In genomic region chr7:74612015-74612829, GRCh38 we compare ENCODE assay signal across 8 cellular contexts. TPM values are rescaled to one million over a fixed set of nuclear protein-coding genes. Genes with fewer than 3 reads are reported as not detected.
A peak's percentile ranks its signal among the peaks of the same experiment; 100 is the strongest.
DNase-seq lines count a peak whose midpoint lies in the region; ATAC-seq and TF ChIP-seq lines count a peak whose summit lies in the region.

No MANE protein-coding gene starts in this region.

- peaks cover 15% of the 10 kb centered on the region for H3F3A ChIP-seq in neural progenitor cell (ENCODE audit: low read depth)

- H3K79me2 ChIP-seq in neural progenitor cell (ENCODE audit: low read depth) (no peaks in the 10 kb centered on the region), OCI-LY7 (ENCODE audit: insufficient read depth, low read depth, low read length) (no peaks in the 10 kb centered on the region)

- H3K27me3 Mint-ChIP-seq in neural progenitor cell (ENCODE audit: insufficient read depth, low read depth), result peaks cover 11% of the 10 kb centered on the region

- no peak overlapping the region for H3K9ac ChIP-seq in neural progenitor cell

- TF ChIP-seq CTCF in epithelial cell of esophagus (IDR thresholded peaks at IDR 0.05; ENCODE audit: insufficient read depth, low read depth, low read length, missing control alignments), result peak; percentile 6
- TF ChIP-seq CTCF in neural progenitor cell (IDR thresholded peaks at IDR 0.05), result no peak
- TF ChIP-seq CTCF in OCI-LY7 (conservative IDR thresholded peaks at IDR 0.05; ENCODE audit: low read length), result no peak

- peaks cover 3% of the 10 kb centered on the region for H3K36me3 Mint-ChIP-seq in neural progenitor cell

- H3K9me3 ChIP-seq in neural progenitor cell (ENCODE audit: low read depth) (no peaks in the 10 kb centered on the region), OCI-LY7 (ENCODE audit: low read length) (no peaks in the 10 kb centered on the region)

- CTCF ChIA-PET in OCI-LY7 (lab: Charles Lee; ENCODE audit: unreplicated experiment), result no interaction called here

- H3K27me3 ChIP-seq in neural progenitor cell, result no peaks in the 10 kb centered on the region

- intact Hi-C loops in OCI-LY7 (cut with micrococcal nuclease; ENCODE audit: unreplicated experiment), result loop anchor here (10.0 kb wide), 1 partner anchor 103 kb away; no protein-coding TSS in a partner anchor

- H2AFZ ChIP-seq in neural progenitor cell (replicated peaks), result no peak overlapping the region
- H2AFZ ChIP-seq in OCI-LY7 (ENCODE audit: low read length), result no peak overlapping the region

- H3K4me3 Mint-ChIP-seq in neural progenitor cell, result peak overlapping the region; percentile 59

- no peaks in the 10 kb centered on the region for H3K9me3 Mint-ChIP-seq in neural progenitor cell

- H3K4me3 ChIP-seq in epithelial cell of esophagus (ENCODE audit: low read length), result no peak overlapping the region
- no peak overlapping the region for H3K4me3 ChIP-seq in neural progenitor cell
- H3K4me3 ChIP-seq in OCI-LY7 (ENCODE audit: low read depth, low read length, poor library complexity, severe bottlenecking), result no peak overlapping the region

- H3K27ac ChIP-seq in neural progenitor cell, result peak overlapping the region; percentile 64
- no peak overlapping the region for H3K27ac ChIP-seq in OCI-LY7 (ENCODE audit: low read depth, low read length, poor library complexity, severe bottlenecking)

- BruUV-seq in OCI-LY7 (replicated peaks; lab: Mats Ljungman, UMichigan), result no TSS peak

- H3K9me2 ChIP-seq in OCI-LY7 (ENCODE audit: insufficient read depth, low read length), result no peaks in the 10 kb centered on the region

- H3K4me1 ChIP-seq in neural progenitor cell (peaks cover 10% of the 10 kb centered on the region), OCI-LY7 (ENCODE audit: insufficient read depth, low read length, poor library complexity, severe bottlenecking) (peaks cover 16% of the 10 kb centered on the region)

- POLR2A ChIA-PET in OCI-LY7 (lab: Charles Lee), result interaction anchor here (1.1 kb wide), 1 partner anchor 12 kb away, joined by 3 read pairs; no protein-coding TSS in a partner anchor

- H3K36me3 ChIP-seq in neural progenitor cell, result no peaks in the 10 kb centered on the region
- H3K36me3 ChIP-seq in OCI-LY7 (ENCODE audit: insufficient read depth, low read length), result no peaks in the 10 kb centered on the region

- peaks cover 19% of the 10 kb centered on the region for H3K4me1 Mint-ChIP-seq in neural progenitor cell

- H4K20me1 ChIP-seq in neural progenitor cell (ENCODE audit: low read depth) (no peaks in the 10 kb centered on the region), OCI-LY7 (ENCODE audit: insufficient read depth, low read length) (no peaks in the 10 kb centered on the region)

- peak; percentile 44 for DNase-seq in EH (ENCODE audit: low read depth)
- peak; percentile 77 for DNase-seq in NCI-H345 (lab: John Stamatoyannopoulos, UW)
- DNase-seq in epithelial cell of esophagus (ENCODE audit: low read depth), result peak; percentile 98
- DNase-seq in neural progenitor cell (ENCODE audit: low spot score), result peak; percentile 18
- DNase-seq in OCI-LY7 (ENCODE audit: low spot score), result no peak
- DNase-seq in activated CD4-positive, alpha-beta T cell treated with anti-CD3 and anti-CD28 coated beads for 1 hour, result no peak
- DNase-seq in central memory CD4-positive, alpha-beta T cell, result no peak

- peak overlapping the region; percentile 91 for H3K27ac Mint-ChIP-seq in neural progenitor cell

- no peak for ATAC-seq in HG03439 (IDR thresholded peaks at IDR 0.05; ENCODE audit: unreplicated experiment)

- H3K4me2 ChIP-seq in neural progenitor cell, result no peak overlapping the region
- no peak overlapping the region for H3K4me2 ChIP-seq in OCI-LY7 (ENCODE audit: low read length)

RNA-seq across cellular contexts. Expression of gene GTF2I, which starts 45.3 kb away (rescaled TPM):
- 256 and 310 TPM in 2 replicates for total RNA-seq in neural progenitor cell (ENCODE audit: low replicate concordance)
- total RNA-seq in OCI-LY7 (2014; rRNA removed; shearing (Covaris generic)), result 145 and 188 TPM in 2 replicates
- 269 and 281 TPM in 2 replicates for total RNA-seq in OCI-LY7 (2022)

Comparison
In these comparisons a context has a peak if more than half of its experiments do, and no peak if none do; other contexts are left out.
1. DNase-seq: peak in EH (single experiment), NCI-H345 (single experiment), epithelial cell of esophagus (single experiment) and neural progenitor cell (single experiment); none in OCI-LY7 (single experiment), activated CD4-positive, alpha-beta T cell treated with anti-CD3 and anti-CD28 coated beads for 1 hour (single experiment) and central memory CD4-positive, alpha-beta T cell (single experiment).